Comparison of ENCODE assay signal across 10 cellular contexts in genomic region chr2:235740821-235741220, GRCh38.
DNase-seq lines count a peak whose midpoint lies in the region; ATAC-seq and TF ChIP-seq lines count a peak whose summit lies in the region.
"Had no signal": no experiment of that assay in that cellular context is flagged by ENCODE, and none has a peak within 500 bp of the region (broad histone marks: within the 10 kb centered on the region; RNA-seq: fewer than 3 reads in every experiment).

No MANE protein-coding gene starts in this region.

- H3K4me3 ChIP-seq in choroid plexus epithelial cell (ENCODE audit: low read depth, low read length) (no peak overlapping the region), retinal pigment epithelial cell (ENCODE audit: low read length) (no peak overlapping the region)

- ATAC-seq in GM21515 (IDR thresholded peaks at IDR 0.05; ENCODE audit: unreplicated experiment) = no peak
- no peak for ATAC-seq in HG03139 (IDR thresholded peaks at IDR 0.05; ENCODE audit: unreplicated experiment)
- no peak for ATAC-seq in GM18505 (IDR thresholded peaks at IDR 0.05; ENCODE audit: unreplicated experiment)

- peak; percentile 47 for TF ChIP-seq CTCF in choroid plexus epithelial cell (conservative IDR thresholded peaks at IDR 0.05; ENCODE audit: low read depth, low read length)
- peak; percentile 51 for TF ChIP-seq CTCF in retinal pigment epithelial cell (conservative IDR thresholded peaks at IDR 0.05; ENCODE audit: low read depth, low read length)

- DNase-seq in NCI-H526 (lab: John Stamatoyannopoulos, UW) (peak; percentile 19 to 63), NCI-H526 treated with DMSO at 0.1 percent for 48 hours (lab: John Stamatoyannopoulos, UW) (no peak), NCI-H2196 (lab: John Stamatoyannopoulos, UW; ENCODE audit: unreplicated experiment) (peak; percentile 36), choroid plexus epithelial cell (ENCODE audit: low read depth) (peak; percentile 21), retinal pigment epithelial cell (ENCODE audit: low read depth) (no peak)
- DNase-seq: activated effector memory CD4-positive, alpha-beta T cell treated with Interleukin-2 at 50 U/mL for 16 hours; hippocampal formation had no signal

- no peak for TF ChIP-seq POLR2A in GM18505 (IDR thresholded peaks at IDR 0.05; ENCODE audit: borderline replicate concordance, extremely low read depth, insufficient read depth, insufficient read length)

Comparison
In these comparisons a context has a peak if more than half of its experiments do, and no peak if none do; other contexts are left out.
1. DNase-seq: peak in NCI-H526 (2 of 2), NCI-H2196 (single experiment) and choroid plexus epithelial cell (single experiment); none in NCI-H526 treated with DMSO at 0.1 percent for 48 hours (single experiment) and retinal pigment epithelial cell (single experiment).